1 cellular context compared by ENCODE assay signal in the genomic region with DNA sequence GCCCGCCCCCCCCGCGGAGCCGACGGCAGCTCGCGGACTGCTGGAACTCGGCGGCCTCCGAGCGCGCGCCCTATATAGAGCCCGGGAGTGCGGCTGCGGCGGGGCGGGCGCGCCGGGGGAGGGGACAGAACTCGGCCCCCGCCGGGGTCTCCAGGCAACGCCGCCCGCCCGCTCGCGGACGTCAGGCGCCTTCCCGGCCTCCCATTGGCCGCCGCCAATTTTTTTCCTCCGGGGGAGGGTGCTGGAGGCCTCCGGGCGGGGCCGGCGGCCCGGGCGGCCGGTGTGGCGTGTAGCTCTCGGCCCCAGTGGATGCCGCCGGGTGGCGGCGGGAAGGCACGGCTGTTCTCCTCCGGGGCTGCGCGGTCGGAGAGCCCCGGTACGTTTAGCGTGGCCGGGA.
TF ChIP-seq lines count a peak whose summit lies in the region.

A gene with protein sequence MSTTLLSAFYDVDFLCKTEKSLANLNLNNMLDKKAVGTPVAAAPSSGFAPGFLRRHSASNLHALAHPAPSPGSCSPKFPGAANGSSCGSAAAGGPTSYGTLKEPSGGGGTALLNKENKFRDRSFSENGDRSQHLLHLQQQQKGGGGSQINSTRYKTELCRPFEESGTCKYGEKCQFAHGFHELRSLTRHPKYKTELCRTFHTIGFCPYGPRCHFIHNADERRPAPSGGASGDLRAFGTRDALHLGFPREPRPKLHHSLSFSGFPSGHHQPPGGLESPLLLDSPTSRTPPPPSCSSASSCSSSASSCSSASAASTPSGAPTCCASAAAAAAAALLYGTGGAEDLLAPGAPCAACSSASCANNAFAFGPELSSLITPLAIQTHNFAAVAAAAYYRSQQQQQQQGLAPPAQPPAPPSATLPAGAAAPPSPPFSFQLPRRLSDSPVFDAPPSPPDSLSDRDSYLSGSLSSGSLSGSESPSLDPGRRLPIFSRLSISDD (minus strand): TSS at position 49 of the 397 bp plus-strand sequence. CDS start 291 bp downstream, outside the sequence.

TF ChIP-seq in HepG2, 621 proteins besides CTCF, POLR2A, EP300 and RAD21 (continued from another document):
- TF ChIP-seq, protein P1, sequence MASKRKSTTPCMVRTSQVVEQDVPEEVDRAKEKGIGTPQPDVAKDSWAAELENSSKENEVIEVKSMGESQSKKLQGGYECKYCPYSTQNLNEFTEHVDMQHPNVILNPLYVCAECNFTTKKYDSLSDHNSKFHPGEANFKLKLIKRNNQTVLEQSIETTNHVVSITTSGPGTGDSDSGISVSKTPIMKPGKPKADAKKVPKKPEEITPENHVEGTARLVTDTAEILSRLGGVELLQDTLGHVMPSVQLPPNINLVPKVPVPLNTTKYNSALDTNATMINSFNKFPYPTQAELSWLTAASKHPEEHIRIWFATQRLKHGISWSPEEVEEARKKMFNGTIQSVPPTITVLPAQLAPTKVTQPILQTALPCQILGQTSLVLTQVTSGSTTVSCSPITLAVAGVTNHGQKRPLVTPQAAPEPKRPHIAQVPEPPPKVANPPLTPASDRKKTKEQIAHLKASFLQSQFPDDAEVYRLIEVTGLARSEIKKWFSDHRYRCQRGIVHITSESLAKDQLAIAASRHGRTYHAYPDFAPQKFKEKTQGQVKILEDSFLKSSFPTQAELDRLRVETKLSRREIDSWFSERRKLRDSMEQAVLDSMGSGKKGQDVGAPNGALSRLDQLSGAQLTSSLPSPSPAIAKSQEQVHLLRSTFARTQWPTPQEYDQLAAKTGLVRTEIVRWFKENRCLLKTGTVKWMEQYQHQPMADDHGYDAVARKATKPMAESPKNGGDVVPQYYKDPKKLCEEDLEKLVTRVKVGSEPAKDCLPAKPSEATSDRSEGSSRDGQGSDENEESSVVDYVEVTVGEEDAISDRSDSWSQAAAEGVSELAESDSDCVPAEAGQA (IDR thresholded peaks at IDR 0.05; ENCODE audit: low read depth): no peak
- TF ChIP-seq, protein P1 (CRISPR knock-in tag; IDR thresholded peaks at IDR 0.05; ENCODE audit: borderline replicate concordance): 0 out of 2 replicates have a peak, but pooled peaks have one; percentile 13
- no peak for TF ChIP-seq ZNF234 (CRISPR knock-in tag; conservative IDR thresholded peaks at IDR 0.05)
- TF ChIP-seq ZNF235 (CRISPR knock-in tag; IDR thresholded peaks at IDR 0.05; ENCODE audit: borderline replicate concordance): no peak
- TF ChIP-seq SYNCRIP (IDR thresholded peaks at IDR 0.05; ENCODE audit: insufficient read depth, low read depth, low read length): no peak
- 0 out of 2 replicates have a peak, but pooled peaks have one; percentile 71 for TF ChIP-seq ZNF841 (CRISPR knock-in tag; IDR thresholded peaks at IDR 0.05; ENCODE audit: borderline replicate concordance)
- TF ChIP-seq, protein P2, sequence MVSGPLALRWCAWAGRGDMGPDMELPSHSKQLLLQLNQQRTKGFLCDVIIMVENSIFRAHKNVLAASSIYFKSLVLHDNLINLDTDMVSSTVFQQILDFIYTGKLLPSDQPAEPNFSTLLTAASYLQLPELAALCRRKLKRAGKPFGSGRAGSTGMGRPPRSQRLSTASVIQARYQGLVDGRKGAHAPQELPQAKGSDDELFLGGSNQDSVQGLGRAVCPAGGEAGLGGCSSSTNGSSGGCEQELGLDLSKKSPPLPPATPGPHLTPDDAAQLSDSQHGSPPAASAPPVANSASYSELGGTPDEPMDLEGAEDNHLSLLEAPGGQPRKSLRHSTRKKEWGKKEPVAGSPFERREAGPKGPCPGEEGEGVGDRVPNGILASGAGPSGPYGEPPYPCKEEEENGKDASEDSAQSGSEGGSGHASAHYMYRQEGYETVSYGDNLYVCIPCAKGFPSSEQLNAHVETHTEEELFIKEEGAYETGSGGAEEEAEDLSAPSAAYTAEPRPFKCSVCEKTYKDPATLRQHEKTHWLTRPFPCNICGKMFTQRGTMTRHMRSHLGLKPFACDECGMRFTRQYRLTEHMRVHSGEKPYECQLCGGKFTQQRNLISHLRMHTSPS (CRISPR knock-in tag; IDR thresholded peaks at IDR 0.05; ENCODE audit: low read depth): no peak
- TF ChIP-seq ZNF263 (CRISPR knock-in tag; IDR thresholded peaks at IDR 0.05): 0 out of 2 replicates have a peak, but pooled peaks have one; percentile 51
- TF ChIP-seq YEATS4 (CRISPR knock-in tag; IDR thresholded peaks at IDR 0.05; ENCODE audit: borderline replicate concordance): peak; percentile 85; the same call in 1 of the 2 replicates
- no peak; the same call in 1 of the 2 replicates for TF ChIP-seq MEIS1 (CRISPR knock-in tag; IDR thresholded peaks at IDR 0.05; ENCODE audit: borderline replicate concordance)
- no peak for TF ChIP-seq BRCA1 (CRISPR knock-in tag; IDR thresholded peaks at IDR 0.05)
- TF ChIP-seq ZBTB7B (CRISPR knock-in tag; IDR thresholded peaks at IDR 0.05): 0 out of 2 replicates have a peak, but pooled peaks have one; percentile 17
- TF ChIP-seq SIN3A (IDR thresholded peaks at IDR 0.05; ENCODE audit: borderline replicate concordance, low read depth, low read length): peak; percentile 87; the same call in 1 of the 2 replicates
- TF ChIP-seq, protein P3, sequence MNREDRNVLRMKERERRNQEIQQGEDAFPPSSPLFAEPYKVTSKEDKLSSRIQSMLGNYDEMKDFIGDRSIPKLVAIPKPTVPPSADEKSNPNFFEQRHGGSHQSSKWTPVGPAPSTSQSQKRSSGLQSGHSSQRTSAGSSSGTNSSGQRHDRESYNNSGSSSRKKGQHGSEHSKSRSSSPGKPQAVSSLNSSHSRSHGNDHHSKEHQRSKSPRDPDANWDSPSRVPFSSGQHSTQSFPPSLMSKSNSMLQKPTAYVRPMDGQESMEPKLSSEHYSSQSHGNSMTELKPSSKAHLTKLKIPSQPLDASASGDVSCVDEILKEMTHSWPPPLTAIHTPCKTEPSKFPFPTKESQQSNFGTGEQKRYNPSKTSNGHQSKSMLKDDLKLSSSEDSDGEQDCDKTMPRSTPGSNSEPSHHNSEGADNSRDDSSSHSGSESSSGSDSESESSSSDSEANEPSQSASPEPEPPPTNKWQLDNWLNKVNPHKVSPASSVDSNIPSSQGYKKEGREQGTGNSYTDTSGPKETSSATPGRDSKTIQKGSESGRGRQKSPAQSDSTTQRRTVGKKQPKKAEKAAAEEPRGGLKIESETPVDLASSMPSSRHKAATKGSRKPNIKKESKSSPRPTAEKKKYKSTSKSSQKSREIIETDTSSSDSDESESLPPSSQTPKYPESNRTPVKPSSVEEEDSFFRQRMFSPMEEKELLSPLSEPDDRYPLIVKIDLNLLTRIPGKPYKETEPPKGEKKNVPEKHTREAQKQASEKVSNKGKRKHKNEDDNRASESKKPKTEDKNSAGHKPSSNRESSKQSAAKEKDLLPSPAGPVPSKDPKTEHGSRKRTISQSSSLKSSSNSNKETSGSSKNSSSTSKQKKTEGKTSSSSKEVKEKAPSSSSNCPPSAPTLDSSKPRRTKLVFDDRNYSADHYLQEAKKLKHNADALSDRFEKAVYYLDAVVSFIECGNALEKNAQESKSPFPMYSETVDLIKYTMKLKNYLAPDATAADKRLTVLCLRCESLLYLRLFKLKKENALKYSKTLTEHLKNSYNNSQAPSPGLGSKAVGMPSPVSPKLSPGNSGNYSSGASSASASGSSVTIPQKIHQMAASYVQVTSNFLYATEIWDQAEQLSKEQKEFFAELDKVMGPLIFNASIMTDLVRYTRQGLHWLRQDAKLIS (CRISPR knock-in tag; IDR thresholded peaks at IDR 0.05): no peak
- peak; percentile 37; the same call in 1 of the 2 replicates for TF ChIP-seq ZNF44 (CRISPR knock-in tag; IDR thresholded peaks at IDR 0.05)
- peak; percentile 79 for TF ChIP-seq NFYC (CRISPR knock-in tag; IDR thresholded peaks at IDR 0.05)
- peak; percentile 43; the same call in 1 of the 2 replicates for TF ChIP-seq ZNF333 (CRISPR knock-in tag; IDR thresholded peaks at IDR 0.05; ENCODE audit: borderline replicate concordance)
- TF ChIP-seq AHR (CRISPR knock-in tag; IDR thresholded peaks at IDR 0.05): no peak
- TF ChIP-seq, protein P4, sequence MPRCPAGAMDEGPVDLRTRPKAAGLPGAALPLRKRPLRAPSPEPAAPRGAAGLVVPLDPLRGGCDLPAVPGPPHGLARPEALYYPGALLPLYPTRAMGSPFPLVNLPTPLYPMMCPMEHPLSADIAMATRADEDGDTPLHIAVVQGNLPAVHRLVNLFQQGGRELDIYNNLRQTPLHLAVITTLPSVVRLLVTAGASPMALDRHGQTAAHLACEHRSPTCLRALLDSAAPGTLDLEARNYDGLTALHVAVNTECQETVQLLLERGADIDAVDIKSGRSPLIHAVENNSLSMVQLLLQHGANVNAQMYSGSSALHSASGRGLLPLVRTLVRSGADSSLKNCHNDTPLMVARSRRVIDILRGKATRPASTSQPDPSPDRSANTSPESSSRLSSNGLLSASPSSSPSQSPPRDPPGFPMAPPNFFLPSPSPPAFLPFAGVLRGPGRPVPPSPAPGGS (CRISPR knock-in tag; IDR thresholded peaks at IDR 0.05): no peak
- TF ChIP-seq POLR2G (IDR thresholded peaks at IDR 0.05; ENCODE audit: low read depth, low read length): peak; percentile 86
- peak; percentile 45; the same call in 1 of the 2 replicates for TF ChIP-seq ZNF589 (CRISPR knock-in tag; conservative IDR thresholded peaks at IDR 0.05)
- no peak for TF ChIP-seq PCBP1 (IDR thresholded peaks at IDR 0.05; ENCODE audit: borderline replicate concordance, low read depth, low read length)
- TF ChIP-seq SRSF1 (optimal IDR thresholded peaks at IDR 0.05; ENCODE audit: low read depth, low read length): peak; percentile 69
- TF ChIP-seq CBX2 (IDR thresholded peaks at IDR 0.05; ENCODE audit: low read depth, low read length): no peak
- TF ChIP-seq CBX2 (CRISPR knock-in tag; IDR thresholded peaks at IDR 0.05; ENCODE audit: low read depth): no peak
- peak; percentile 96 for TF ChIP-seq DR1 (CRISPR knock-in tag; IDR thresholded peaks at IDR 0.05)
- 0 out of 2 replicates have a peak, but pooled peaks have one; percentile 20 for TF ChIP-seq ZNF557 (CRISPR knock-in tag; IDR thresholded peaks at IDR 0.05)
- TF ChIP-seq, protein P5, sequence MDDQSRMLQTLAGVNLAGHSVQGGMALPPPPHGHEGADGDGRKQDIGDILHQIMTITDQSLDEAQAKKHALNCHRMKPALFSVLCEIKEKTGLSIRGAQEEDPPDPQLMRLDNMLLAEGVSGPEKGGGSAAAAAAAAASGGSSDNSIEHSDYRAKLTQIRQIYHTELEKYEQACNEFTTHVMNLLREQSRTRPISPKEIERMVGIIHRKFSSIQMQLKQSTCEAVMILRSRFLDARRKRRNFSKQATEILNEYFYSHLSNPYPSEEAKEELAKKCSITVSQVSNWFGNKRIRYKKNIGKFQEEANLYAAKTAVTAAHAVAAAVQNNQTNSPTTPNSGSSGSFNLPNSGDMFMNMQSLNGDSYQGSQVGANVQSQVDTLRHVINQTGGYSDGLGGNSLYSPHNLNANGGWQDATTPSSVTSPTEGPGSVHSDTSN (CRISPR knock-in tag; IDR thresholded peaks at IDR 0.05; ENCODE audit: borderline replicate concordance): peak; percentile 81; the same call in 1 of the 2 replicates
- TF ChIP-seq, protein P6, sequence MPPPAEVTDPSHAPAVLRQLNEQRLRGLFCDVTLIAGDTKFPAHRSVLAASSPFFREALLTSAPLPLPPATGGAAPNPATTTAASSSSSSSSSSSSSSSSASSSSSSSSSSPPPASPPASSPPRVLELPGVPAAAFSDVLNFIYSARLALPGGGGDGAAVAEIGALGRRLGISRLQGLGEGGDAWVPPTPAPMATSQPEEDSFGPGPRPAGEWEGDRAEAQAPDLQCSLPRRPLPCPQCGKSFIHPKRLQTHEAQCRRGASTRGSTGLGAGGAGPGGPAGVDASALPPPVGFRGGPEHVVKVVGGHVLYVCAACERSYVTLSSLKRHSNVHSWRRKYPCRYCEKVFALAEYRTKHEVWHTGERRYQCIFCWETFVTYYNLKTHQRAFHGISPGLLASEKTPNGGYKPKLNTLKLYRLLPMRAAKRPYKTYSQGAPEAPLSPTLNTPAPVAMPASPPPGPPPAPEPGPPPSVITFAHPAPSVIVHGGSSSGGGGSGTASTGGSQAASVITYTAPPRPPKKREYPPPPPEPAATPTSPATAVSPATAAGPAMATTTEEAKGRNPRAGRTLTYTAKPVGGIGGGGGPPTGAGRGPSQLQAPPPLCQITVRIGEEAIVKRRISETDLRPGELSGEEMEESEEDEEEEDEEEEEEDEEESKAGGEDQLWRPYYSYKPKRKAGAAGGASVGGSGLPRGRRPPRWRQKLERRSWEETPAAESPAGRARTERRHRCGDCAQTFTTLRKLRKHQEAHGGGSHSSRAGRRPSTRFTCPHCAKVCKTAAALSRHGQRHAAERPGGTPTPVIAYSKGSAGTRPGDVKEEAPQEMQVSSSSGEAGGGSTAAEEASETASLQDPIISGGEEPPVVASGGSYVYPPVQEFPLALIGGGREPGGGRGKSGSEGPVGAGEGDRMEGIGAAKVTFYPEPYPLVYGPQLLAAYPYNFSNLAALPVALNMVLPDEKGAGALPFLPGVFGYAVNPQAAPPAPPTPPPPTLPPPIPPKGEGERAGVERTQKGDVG (CRISPR knock-in tag; IDR thresholded peaks at IDR 0.05; ENCODE audit: borderline replicate concordance): peak; percentile 14; the same call in 1 of the 2 replicates
- TF ChIP-seq GATA4 (IDR thresholded peaks at IDR 0.05; ENCODE audit: borderline replicate concordance, low read depth): peak; percentile 56; the same call in 1 of the 2 replicates
- TF ChIP-seq TAF1 (CRISPR knock-in tag; IDR thresholded peaks at IDR 0.05): peak; percentile 83
